10 cellular contexts compared by ENCODE assay signal in the genomic region with DNA sequence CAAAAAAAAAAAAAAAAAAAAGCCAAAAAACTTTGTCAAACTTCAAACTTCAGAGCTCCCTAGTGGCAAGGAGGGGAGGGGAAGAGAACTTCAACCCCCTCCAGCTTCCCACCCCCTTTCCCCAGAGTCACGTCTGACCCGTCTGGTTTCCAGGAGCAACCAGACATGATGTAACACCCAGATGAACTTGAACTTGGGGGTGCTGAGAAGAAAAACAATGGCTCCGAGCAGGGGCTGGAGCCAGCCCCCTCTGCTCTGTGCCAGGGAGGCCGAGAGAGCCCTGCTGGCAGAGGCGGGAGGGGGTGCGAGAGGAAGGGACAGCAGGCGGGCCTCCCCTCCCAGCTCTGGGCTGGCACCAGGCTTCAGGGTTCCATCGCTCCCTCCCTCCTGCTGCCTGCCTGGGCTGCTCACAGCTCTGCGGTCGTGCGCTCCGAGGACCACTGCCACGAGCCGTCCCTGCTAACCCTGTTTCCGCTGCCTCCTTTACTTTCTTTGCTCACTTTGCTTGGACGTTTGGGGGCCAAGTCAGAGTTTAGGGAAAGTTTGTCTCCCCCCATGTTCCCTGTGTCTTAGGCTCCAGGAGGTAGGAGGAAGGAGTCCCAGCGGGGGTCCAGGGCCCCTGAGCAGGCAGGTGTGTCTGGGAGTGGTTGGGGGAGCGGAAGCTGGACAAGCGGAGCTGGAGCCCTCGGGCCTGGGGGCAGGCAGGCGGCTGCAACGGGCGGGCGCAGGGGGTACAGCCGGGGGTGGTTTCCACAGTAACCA. TPM values are rescaled to one million over a fixed set of nuclear protein-coding genes. Genes with fewer than 3 reads are reported as not detected.
DNase-seq lines count a peak whose midpoint lies in the region; ATAC-seq and TF ChIP-seq lines count a peak whose summit lies in the region.
"Had no signal": no experiment of that assay in that cellular context is flagged by ENCODE, and none has a peak within 500 bp of the region (broad histone marks: within the 10 kb centered on the region; RNA-seq: fewer than 3 reads in every experiment).

No MANE protein-coding gene starts in this region.

- in situ Hi-C loops in transverse colon (cut with MboI; ENCODE audit: low pct_ligation_motif_present in 1 of 4, low pct_unique_long_range_greater_than_20kb in 1 of 4, low sequenced_read_pairs in 3 of 4): loop anchor here in 2 of 4 donors (5.0 to 25.0 kb wide), 2 partner anchors 104 to 114 kb away; a partner anchor contains a TSS

- ATAC-seq in lower lobe of right lung: peak; percentile 4 to 17
- no peak for ATAC-seq in GM21360 (IDR thresholded peaks at IDR 0.05; ENCODE audit: unreplicated experiment)
- no peak for ATAC-seq in HG03521 (IDR thresholded peaks at IDR 0.05; ENCODE audit: unreplicated experiment)
- ATAC-seq: naive thymus-derived CD8-positive, alpha-beta T cell had no signal

- DNase-seq in NCI-H1092 treated with DMSO at 0.1 percent for 48 hours (lab: John Stamatoyannopoulos, UW) (peak; percentile 14), NCI-H1092 (lab: John Stamatoyannopoulos, UW) (no peak), dorsolateral prefrontal cortex (peak in 8 of 10 donors; percentile 63 to 80 (median 77)), lower lobe of right lung (no peak), transverse colon (no peak), GM20000 (ENCODE audit: low spot score) (no peak)
- DNase-seq: naive thymus-derived CD8-positive, alpha-beta T cell; NCI-H2081 treated with DMSO at 0.1 percent for 48 hours had no signal

- intact Hi-C loops in dorsolateral prefrontal cortex (cut with DNase I) (loop anchor here (2.0 to 10.0 kb wide), 3 partner anchors 57 to 107 kb away; no protein-coding TSS in a partner anchor), lower lobe of right lung (cut with DNase I) (no loop called here), transverse colon (cut with DNase I; ENCODE audit: low total_unique reads) (loop anchor here (2.0 to 10.0 kb wide), 2 partner anchors 113 to 207 kb away; a partner anchor contains a TSS)

- H3K36me3 ChIP-seq in lower lobe of right lung: peaks cover 47% of the 10 kb centered on the region
- H3K36me3 ChIP-seq in transverse colon: no peaks in the 10 kb centered on the region

- TF ChIP-seq EP300 in transverse colon (IDR thresholded peaks at IDR 0.05; ENCODE audit: low read depth): no peak

- H3K4me3 ChIP-seq in dorsolateral prefrontal cortex: peak overlapping the region in 8 of 59 donors; percentile 4 to 31 (median 12)
- H3K4me3 ChIP-seq in lower lobe of right lung: no peak overlapping the region
- H3K4me3 ChIP-seq in transverse colon: no peak overlapping the region

- TF ChIP-seq CTCF in dorsolateral prefrontal cortex (IDR thresholded peaks at IDR 0.05 in 54 of 56, conservative IDR thresholded peaks at IDR 0.05 in 2 of 56; ENCODE audit: low read depth in 1 of 56, partially characterized antibody in 56 of 56): peak in 21 of 56 donors; percentile 9 to 38 (median 17)
- no peak for TF ChIP-seq CTCF in lower lobe of right lung (IDR thresholded peaks at IDR 0.05)
- no peak for TF ChIP-seq CTCF in transverse colon (IDR thresholded peaks at IDR 0.05)
- TF ChIP-seq CTCF in GM20000 (IDR thresholded peaks at IDR 0.05; ENCODE audit: extremely low read depth, missing control alignments): no peak

- H3K4me1 ChIP-seq in lower lobe of right lung (peaks cover 60% of the 10 kb centered on the region), transverse colon (peaks cover 19 to 55% (median 37%) of the 10 kb centered on the region in 4 donors)

- 30 to 61% methylated on average over 2 to 25 of the region's 25 CpGs for WGBS in transverse colon (ENCODE audit: low coverage in 1 of 2), 2 donors

- H3K27me3 ChIP-seq in dorsolateral prefrontal cortex (no peaks in the 10 kb centered on the region), lower lobe of right lung (ENCODE audit: low read depth) (no peaks in the 10 kb centered on the region), transverse colon (no peaks in the 10 kb centered on the region)

- TF ChIP-seq POLR2A in transverse colon (IDR thresholded peaks at IDR 0.05): no peak

- H3K27ac ChIP-seq in dorsolateral prefrontal cortex: peak overlapping the region; percentile 41 to 100 (median 90)
- H3K27ac ChIP-seq in lower lobe of right lung: peak overlapping the region; percentile 72
- H3K27ac ChIP-seq in transverse colon: peak overlapping the region; percentile 61 to 92 (median 90)

- H3K9me3 ChIP-seq in lower lobe of right lung: no peaks in the 10 kb centered on the region
- H3K9me3 ChIP-seq in transverse colon: no peaks in the 10 kb centered on the region

RNA-seq across cellular contexts. Expression of a gene that starts 11.1 kb away (rescaled TPM):
- 10 to 100 TPM in 2 of 120 experiments, 1 to 10 TPM in 118; 1.0 to 11.8 (median 4.5) TPM for total RNA-seq in dorsolateral prefrontal cortex
- 27.2 TPM for total RNA-seq in lower lobe of right lung
- 10 to 100 TPM in 3 of 4 donors, 1 to 10 TPM in 1; 4.5 to 33.4 (median 16.7) TPM for total RNA-seq in transverse colon

RNA-seq across cellular contexts. Expression of a gene that starts 25.0 kb away (rescaled TPM):
- total RNA-seq in dorsolateral prefrontal cortex (10 to 100 TPM; 30.6 to 70.9 (median 40.8) TPM), lower lobe of right lung (29.3 TPM), transverse colon (100 to 1,000 TPM in 1 of 4 donors, 10 to 100 TPM in 3; 26.6 to 199 (median 60.7) TPM)

RNA-seq across cellular contexts. Expression of a gene that starts 26.5 kb away (rescaled TPM):
- total RNA-seq in dorsolateral prefrontal cortex (100 to 1,000 TPM in 5 of 120 experiments, 10 to 100 TPM in 115; 54.8 to 122 (median 79.3) TPM), lower lobe of right lung (35.2 TPM), transverse colon (10 to 100 TPM; 31.6 to 54.2 (median 36.5) TPM)

RNA-seq across cellular contexts. Expression of a gene that starts 58.6 kb away (rescaled TPM):
- 10 to 100 TPM; 21.7 to 50.2 (median 33.8) TPM for total RNA-seq in dorsolateral prefrontal cortex
- total RNA-seq in lower lobe of right lung: 82.7 TPM
- 100 to 1,000 TPM in 1 of 4 donors, 10 to 100 TPM in 3; 69.7 to 164 (median 84.2) TPM for total RNA-seq in transverse colon

RNA-seq across cellular contexts. Expression of a gene that starts 58.6 kb away (rescaled TPM):
- total RNA-seq in dorsolateral prefrontal cortex (10 to 100 TPM; 15.7 to 43.8 (median 25.6) TPM), lower lobe of right lung (80.2 TPM), transverse colon (100 to 1,000 TPM; 184 to 503 (median 244) TPM)

Comparison
In these comparisons a context has a peak if more than half of its experiments do, and no peak if none do; other contexts are left out.
1. DNase-seq: peak in NCI-H1092 treated with DMSO at 0.1 percent for 48 hours (single experiment) and dorsolateral prefrontal cortex (8 of 10); none in NCI-H1092 (single experiment), lower lobe of right lung (single experiment), transverse colon (single experiment) and GM20000 (single experiment).
2. ATAC-seq: peak in lower lobe of right lung (2 of 2); none in GM21360 (single experiment) and HG03521 (single experiment).
3. Peak in every context shown above with its lines, with median percentiles within 50 percentile points of each other: H3K27ac ChIP-seq.